In the genomic region with DNA sequence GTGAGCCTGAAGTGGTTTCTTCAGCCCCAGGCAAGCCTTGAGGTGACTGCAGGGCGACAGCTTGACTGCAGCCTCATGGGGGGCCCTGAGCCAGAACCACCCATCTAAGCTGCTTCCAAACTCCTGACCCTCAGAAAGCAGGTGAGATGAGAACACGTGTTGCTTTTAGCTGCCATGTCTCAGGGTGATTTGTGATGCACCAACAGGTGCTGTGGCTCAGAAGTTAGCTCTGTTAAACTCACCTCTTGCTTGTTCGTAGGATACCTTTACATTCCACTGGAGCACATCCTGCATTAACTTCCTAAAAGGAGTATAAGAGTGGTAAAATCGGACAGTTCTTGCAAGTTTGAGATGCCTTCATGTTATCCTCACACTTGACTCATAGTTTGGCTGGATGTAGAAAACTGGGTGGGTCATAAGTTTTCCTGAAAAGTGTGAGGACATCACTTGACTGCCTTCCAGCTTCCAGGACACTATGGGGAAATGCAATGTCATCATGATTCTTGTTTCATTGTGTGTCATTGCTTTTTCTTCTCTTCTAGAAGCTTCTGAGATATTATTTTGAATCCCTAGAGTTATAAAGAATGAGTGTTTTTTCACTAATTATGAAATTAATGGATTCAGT, we compare ENCODE assay signal across 14 cellular contexts.
DNase-seq lines count a peak whose midpoint lies in the region; ATAC-seq and TF ChIP-seq lines count a peak whose summit lies in the region.
"Had no signal": no experiment of that assay in that cellular context is flagged by ENCODE, and none has a peak within 500 bp of the region (broad histone marks: within the 10 kb centered on the region; RNA-seq: fewer than 3 reads in every experiment).

No MANE protein-coding gene starts in this region.

- H3K4me1 ChIP-seq in ACC112 (ENCODE audit: control insufficient read depth, insufficient read depth, low read length, unreplicated experiment) = peaks cover 12% of the 10 kb centered on the region
- H3K4me1 ChIP-seq in H9 (ENCODE audit: insufficient read depth, low read length) = no peaks in the 10 kb centered on the region
- no peaks in the 10 kb centered on the region for H3K4me1 ChIP-seq in thyroid gland

- no peak overlapping the region for H3K18ac ChIP-seq in H9 (ENCODE audit: insufficient read length, low read depth, low read length)

- H2AFZ ChIP-seq in ACC112 (ENCODE audit: low read length, unreplicated experiment) (peak overlapping the region; percentile 8), H9 (ENCODE audit: low read length) (no peak overlapping the region)

- WGBS in H9 (ENCODE audit: extremely low coverage, insufficient read length, low lambda C conversion rate) = no CpG with 5 or more reads among the region's 4 CpGs
- 82% methylated on average over 4 of the region's 4 CpGs for WGBS in thyroid gland, 2 donors

- H4K91ac ChIP-seq in H9 (ENCODE audit: insufficient read length, low read depth, low read length) = no peak overlapping the region

- H4K5ac ChIP-seq in H9 (ENCODE audit: insufficient read length, low read depth, low read length) = no peak overlapping the region

- H3K4me3 Mint-ChIP-seq in H9 = no peak overlapping the region
- H3K4me3 Mint-ChIP-seq: activated naive CD8-positive, alpha-beta T cell treated with anti-CD3 and anti-CD28 coated beads, Interleukin-2, amount 50 U/mL, for 24 hours; natural killer cell had no signal

- H3K79me2 ChIP-seq in ACC112 (ENCODE audit: control insufficient read depth, insufficient read depth, low read length, unreplicated experiment) (no peaks in the 10 kb centered on the region), H9 (ENCODE audit: insufficient read depth, low read length) (no peaks in the 10 kb centered on the region)

- no peak overlapping the region for H3T11ph ChIP-seq in H9 (ENCODE audit: low read length)

- no peak overlapping the region for H2BK12ac ChIP-seq in H9 (ENCODE audit: insufficient read length, low read depth, low read length)

- H3K14ac ChIP-seq in H9 (ENCODE audit: insufficient read depth, low read length) = peak overlapping the region; percentile 43; the same call in 1 of the 2 replicates

- DNase-seq in H9 = no peak
- peak; percentile 15 for DNase-seq in brain microvascular endothelial cell
- peak; percentile 54 for DNase-seq in kidney tubule cell (ENCODE audit: low spot score)
- no peak for DNase-seq in CD1c-positive myeloid dendritic cell (ENCODE audit: extremely low spot score)
- DNase-seq in kidney glomerular epithelial cell (lab: John Stamatoyannopoulos, UW) = no peak
- no peak for DNase-seq in thyroid gland
- DNase-seq: activated CD4-positive, alpha-beta T cell treated with anti-CD3 and anti-CD28 coated beads, Interleukin-2, amount 50 U/mL, for 1 hour; activated naive CD8-positive, alpha-beta T cell treated with anti-CD3 and anti-CD28 coated beads, Interleukin-2, amount 50 U/mL, for 24 hours; activated T-cell treated with anti-CD3 and anti-CD28 coated beads, Interleukin-2, amount 50 U/mL, for 48 hours; natural killer cell; NCI-H1092 treated with DMSO at 0.1 percent for 48 hours; substantia nigra had no signal

- no peak overlapping the region for H2BK15ac ChIP-seq in H9 (ENCODE audit: low read depth, low read length)

- H3K23me2 ChIP-seq in H9 (ENCODE audit: insufficient read length, low read depth, low read length, poor library complexity, severe bottlenecking) = no peaks in the 10 kb centered on the region

- H3K79me1 ChIP-seq in H9 (ENCODE audit: insufficient read depth, low read depth, low read length, poor library complexity, severe bottlenecking) = no peaks in the 10 kb centered on the region

- TF ChIP-seq CTCF in H9 (conservative IDR thresholded peaks at IDR 0.05) = no peak
- TF ChIP-seq CTCF in brain microvascular endothelial cell (IDR thresholded peaks at IDR 0.05; ENCODE audit: low read depth, low read length, missing control alignments) = no peak
- TF ChIP-seq CTCF in thyroid gland (IDR thresholded peaks at IDR 0.05) = no peak

- peaks cover 5% of the 10 kb centered on the region; the same call in 1 of the 2 replicates for H3K27me3 ChIP-seq in ACC112 (ENCODE audit: insufficient read depth, low read length)
- H3K27me3 ChIP-seq in H9 (ENCODE audit: insufficient read depth, low read length) = no peaks in the 10 kb centered on the region
- peaks cover 2% of the 10 kb centered on the region for H3K27me3 ChIP-seq in brain microvascular endothelial cell (replicated peaks)
- H3K27me3 ChIP-seq in thyroid gland = no peaks in the 10 kb centered on the region

- H3K27me3 Mint-ChIP-seq in H9 (ENCODE audit: low read depth) = peaks cover 10% of the 10 kb centered on the region

- H3K9ac ChIP-seq in H9 (ENCODE audit: extremely low read depth, insufficient read length, low read length) = no peak overlapping the region

- H2BK5ac ChIP-seq in H9 (ENCODE audit: insufficient read length, low read length) = no peak overlapping the region

- H3K4me3 ChIP-seq in ACC112 (ENCODE audit: low read depth, low read length) (no peak overlapping the region), brain microvascular endothelial cell (ENCODE audit: low read depth, low read length) (no peak overlapping the region), thyroid gland (replicated peaks in 1 of 3) (no peak overlapping the region)

- no peak overlapping the region for H3K4me2 ChIP-seq in H9 (ENCODE audit: insufficient read depth, insufficient read length, low read length)

- H3K27ac Mint-ChIP-seq in H9 = no peak overlapping the region
- H3K27ac Mint-ChIP-seq: activated naive CD8-positive, alpha-beta T cell treated with anti-CD3 and anti-CD28 coated beads, Interleukin-2, amount 50 U/mL, for 24 hours; natural killer cell had no signal

- in situ Hi-C loops in brain microvascular endothelial cell (cut with HindIII; ENCODE audit: low pct_ligation_motif_present, low sequenced_read_pairs) = no loop called here

- peaks cover 11 to 12% of the 10 kb centered on the region in 2 experiments for H3K9me3 Mint-ChIP-seq in H9
- H3K9me3 Mint-ChIP-seq: activated naive CD8-positive, alpha-beta T cell treated with anti-CD3 and anti-CD28 coated beads, Interleukin-2, amount 50 U/mL, for 24 hours; natural killer cell had no signal

- no peaks in the 10 kb centered on the region for H4K20me1 ChIP-seq in H9 (ENCODE audit: control insufficient read depth, insufficient read depth, insufficient read length)

- TF ChIP-seq POLR2A in thyroid gland (IDR thresholded peaks at IDR 0.05) = no peak

- no peak overlapping the region for H2BK20ac ChIP-seq in H9 (ENCODE audit: low read depth, low read length, poor library complexity, severe bottlenecking)

- peak overlapping the region; percentile 52 for H3K27ac ChIP-seq in ACC112 (ENCODE audit: low read depth, low read length)
- H3K27ac ChIP-seq in H9 (ENCODE audit: insufficient read length, low read depth, low read length) = no peak overlapping the region
- no peak overlapping the region for H3K27ac ChIP-seq in brain microvascular endothelial cell
- no peak overlapping the region for H3K27ac ChIP-seq in thyroid gland

- no peak overlapping the region for H3K56ac ChIP-seq in H9 (ENCODE audit: insufficient read length, low read depth, low read length)

- no peak for ATAC-seq in HG03442 (IDR thresholded peaks at IDR 0.05; ENCODE audit: unreplicated experiment)
- ATAC-seq: activated naive CD8-positive, alpha-beta T cell treated with anti-CD3 and anti-CD28 coated beads, Interleukin-2, amount 50 U/mL, for 24 hours; natural killer cell had no signal

- peaks cover 4 to 5% of the 10 kb centered on the region in 2 experiments for H3K4me1 Mint-ChIP-seq in H9
- H3K4me1 Mint-ChIP-seq: activated naive CD8-positive, alpha-beta T cell treated with anti-CD3 and anti-CD28 coated beads, Interleukin-2, amount 50 U/mL, for 24 hours had no signal

- no peak overlapping the region for H3K23ac ChIP-seq in H9 (ENCODE audit: insufficient read length, low read depth, low read length)

- no peak overlapping the region for H4K8ac ChIP-seq in H9 (replicated peaks; ENCODE audit: insufficient read length, low read depth, low read length)

- H3K9me3 ChIP-seq in H9 (ENCODE audit: control insufficient read depth, low read depth, low read length) = no peaks in the 10 kb centered on the region
- no peaks in the 10 kb centered on the region for H3K9me3 ChIP-seq in thyroid gland

- H2AK5ac ChIP-seq in H9 (ENCODE audit: insufficient read length, low read length) = no peak overlapping the region

- H3K36me3 ChIP-seq in ACC112 (ENCODE audit: insufficient read depth, low read length) = no peaks in the 10 kb centered on the region
- H3K36me3 ChIP-seq in brain microvascular endothelial cell (replicated peaks) = no peaks in the 10 kb centered on the region
- no peaks in the 10 kb centered on the region for H3K36me3 ChIP-seq in thyroid gland

- H3K4ac ChIP-seq in H9 (ENCODE audit: low read depth, low read length) = no peak overlapping the region

- intact Hi-C loops in thyroid gland (cut with DNase I) = no loop called here

- H2BK120ac ChIP-seq in H9 (ENCODE audit: low read depth, low read length, poor library complexity, severe bottlenecking) = no peak overlapping the region

- peaks cover 0 to 9% (median 3%) of the 10 kb centered on the region in 3 experiments; a peak in 5 of 7 replicates for H3K36me3 Mint-ChIP-seq in H9 (ENCODE audit: insufficient read depth in 1 of 3, low read depth in 3 of 3)
- H3K36me3 Mint-ChIP-seq: natural killer cell had no signal

Comparison
In these comparisons a context has a peak if more than half of its experiments do, and no peak if none do; other contexts are left out.
1. DNase-seq: peak in brain microvascular endothelial cell (single experiment) and kidney tubule cell (single experiment); none in H9 (single experiment), CD1c-positive myeloid dendritic cell (single experiment), kidney glomerular epithelial cell (single experiment) and thyroid gland (0 of 2).